13 cellular contexts compared by ENCODE assay signal in the genomic region with DNA sequence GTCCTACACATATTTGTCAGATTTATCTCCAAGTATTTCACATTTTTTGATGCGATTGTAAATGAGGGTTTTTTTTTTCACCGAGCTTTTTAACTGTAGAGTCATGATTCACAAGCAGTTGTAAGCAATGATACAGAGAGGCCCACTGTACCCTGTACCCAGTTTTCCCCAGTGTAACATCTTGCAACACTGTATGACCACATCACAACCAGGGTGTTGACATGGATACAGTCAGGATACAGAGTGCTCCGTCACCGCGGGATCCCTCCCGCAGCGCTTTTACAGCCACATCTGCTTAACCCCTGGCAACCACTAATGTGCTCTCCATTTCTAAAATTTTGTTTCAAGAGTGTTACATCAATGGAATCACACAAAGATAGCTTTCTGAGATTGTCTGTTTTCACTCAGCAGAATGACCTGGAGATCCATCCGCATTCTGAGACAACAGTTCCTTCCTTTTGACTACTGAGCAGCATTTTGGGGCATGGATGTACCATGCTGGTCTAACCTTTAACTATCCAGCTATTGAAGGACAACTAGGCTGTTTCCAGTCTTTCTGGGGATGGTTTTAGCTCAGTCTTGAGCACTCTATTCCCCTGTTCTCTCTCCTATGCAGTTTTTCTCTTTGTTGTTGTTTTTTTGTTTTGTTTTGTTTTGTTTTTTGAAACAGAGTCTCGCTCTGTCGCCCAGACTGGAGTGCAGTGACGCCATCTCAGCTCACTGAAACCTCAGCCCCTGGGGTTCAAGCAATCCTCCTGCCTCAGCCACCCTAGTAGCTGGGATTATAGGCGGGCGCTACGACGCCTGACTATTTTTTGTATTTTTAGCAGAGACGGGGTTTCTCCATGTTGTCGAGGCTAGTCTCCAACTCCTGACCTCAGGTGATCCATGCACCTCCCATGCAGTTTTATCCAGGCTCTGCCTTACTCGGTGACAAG. TPM values are rescaled to one million over a fixed set of nuclear protein-coding genes. Genes with fewer than 3 reads are reported as not detected.
DNase-seq lines count a peak whose midpoint lies in the region; ATAC-seq and TF ChIP-seq lines count a peak whose summit lies in the region.
"Had no signal": no experiment of that assay in that cellular context is flagged by ENCODE, and none has a peak within 500 bp of the region (broad histone marks: within the 10 kb centered on the region; RNA-seq: fewer than 3 reads in every experiment).

No MANE protein-coding gene starts in this region.

- intact Hi-C loops in Panc1 (cut with micrococcal nuclease; ENCODE audit: unreplicated experiment), result no loop called here
- intact Hi-C loops in sciatic nerve (cut with DNase I), result no loop called here

- CTCF ChIA-PET in Panc1 (lab: Charles Lee), result interaction anchor here (0.8 kb wide), 1 partner anchor 15 kb away, joined by 3 read pairs; no protein-coding TSS in a partner anchor

- BruUV-seq in Panc1 (replicated peaks; lab: Mats Ljungman, UMichigan), result no TSS peak

- POLR2A ChIA-PET in Panc1 (lab: Charles Lee), result interaction anchor here (1.4 kb wide), 1 partner anchor 9 kb away, joined by 8 read pairs; no protein-coding TSS in a partner anchor

- in situ Hi-C loops in Panc1 (cut with HindIII; ENCODE audit: low pct_unique_long_range_greater_than_20kb, low sequenced_read_pairs), result no loop called here

- no peaks in the 10 kb centered on the region for H3K27me3 ChIP-seq in Panc1 (ENCODE audit: control insufficient read depth, insufficient read depth, low read length)

- peaks cover 29% of the 10 kb centered on the region for H3K4me1 ChIP-seq in Panc1 (ENCODE audit: control insufficient read depth, insufficient read depth, low read length)

- ATAC-seq in Panc1, result no peak
- peak; percentile 80 for ATAC-seq in sciatic nerve
- ATAC-seq in GM21529 (IDR thresholded peaks at IDR 0.05; ENCODE audit: unreplicated experiment), result no peak

- no peaks in the 10 kb centered on the region for H3K36me3 ChIP-seq in Panc1 (ENCODE audit: control insufficient read depth, insufficient read depth, low read length)

- DNase-seq in GM03348 (ENCODE audit: low spot score) (peak; percentile 82), Panc1 (ENCODE audit: low read depth, low spot score) (no peak), fibroblast of the conjunctiva (ENCODE audit: low read depth) (peak; percentile 86), sciatic nerve (ENCODE audit: low spot score) (peak; percentile 57), AML-193 (lab: John Stamatoyannopoulos, UW) (no peak), GDM1 (lab: John Stamatoyannopoulos, UW) (no peak), DMS 273 treated with DMSO at 0.1 percent for 48 hours (lab: John Stamatoyannopoulos, UW) (no peak)
- DNase-seq: activated T-cell treated with anti-CD3 and anti-CD28 coated beads, Interleukin-2, amount 50 U/mL, for 48 hours; cortex of kidney; DMS79 treated with DMSO at 0.1 percent for 48 hours; H9; NCI-H1092 treated with DMSO at 0.1 percent for 48 hours had no signal

- TF ChIP-seq CTCF in Panc1 (IDR thresholded peaks at IDR 0.05), result no peak

- H3K9me3 ChIP-seq in Panc1 (ENCODE audit: control insufficient read depth, insufficient read depth, low read depth, low read length), result no peaks in the 10 kb centered on the region

- peak overlapping the region; percentile 2; the same call in 1 of the 2 replicates for H3K27ac ChIP-seq in Panc1 (ENCODE audit: low read length)

- no peak overlapping the region for H3K4me3 ChIP-seq in Panc1 (ENCODE audit: low read depth in 2 of 2, low read length in 2 of 2)

RNA-seq across cellular contexts. Expression of a gene that starts 25.9 kb away (rescaled TPM):
- total RNA-seq in Panc1 (2021; ENCODE audit: unreplicated experiment), result 12.9 TPM
- 10.6 TPM for polyA plus RNA-seq in Panc1 (2012; ENCODE audit: insufficient read length)
- total RNA-seq in sciatic nerve, result 2.0 TPM

RNA-seq across cellular contexts. Expression of a gene that starts 48.4 kb away (rescaled TPM):
- total RNA-seq in Panc1 (2021; ENCODE audit: unreplicated experiment) (0.28 TPM), sciatic nerve (17.1 TPM)
- polyA plus RNA-seq in Panc1 (2012; ENCODE audit: insufficient read length), result 1.0 TPM

Comparison
In these comparisons a context has a peak if more than half of its experiments do, and no peak if none do; other contexts are left out.
1. DNase-seq: peak in GM03348 (single experiment), fibroblast of the conjunctiva (single experiment) and sciatic nerve (single experiment); none in Panc1 (single experiment), AML-193 (0 of 2), GDM1 (single experiment) and DMS 273 treated with DMSO at 0.1 percent for 48 hours (single experiment).
2. RNA of a gene that starts 48.4 kb away (total RNA-seq): 17.1 TPM in sciatic nerve (single experiment); 0.28 TPM in Panc1 (single experiment); every median in the first group is over 10 times any median in the second.